8 cellular contexts compared by ENCODE assay signal in the genomic region with DNA sequence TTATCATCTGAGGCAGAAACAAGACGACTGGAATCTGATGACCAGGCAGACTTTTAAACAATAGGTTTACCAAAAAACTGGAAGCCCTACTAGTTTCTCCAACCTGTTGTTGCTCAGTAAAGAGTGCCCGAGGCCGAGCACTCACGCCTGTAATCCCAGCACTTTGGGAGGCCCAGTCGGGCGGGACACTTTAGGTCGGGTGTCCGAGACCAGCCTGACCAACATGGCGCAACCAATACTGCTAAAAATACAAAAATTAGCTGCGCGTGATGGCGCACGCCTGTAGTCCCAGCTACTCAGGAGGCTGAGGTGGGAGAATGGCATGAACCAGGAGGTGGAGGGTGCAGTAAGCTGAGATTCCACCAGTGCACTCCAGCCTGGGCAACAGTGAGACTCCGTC. TPM values are rescaled to one million over a fixed set of nuclear protein-coding genes. Genes with fewer than 3 reads are reported as not detected.
DNase-seq lines count a peak whose midpoint lies in the region; ATAC-seq, FAIRE-seq and TF ChIP-seq lines count a peak whose summit lies in the region.

No MANE protein-coding gene starts in this region.

- H3K27ac ChIP-seq in heart right ventricle, result peak overlapping the region in 7 of 10 donors; percentile 86 to 91 (median 89)
- peak overlapping the region; percentile 90 for H3K27ac ChIP-seq in K562 (ENCODE audit: extremely low read depth, low read depth, low read length)
- H3K27ac ChIP-seq in vagina, result peak overlapping the region; percentile 83

- peak overlapping the region; percentile 91 for H3K4me3 Mint-ChIP-seq in memory B cell

- no peak for ATAC-seq in heart right ventricle
- ATAC-seq in left ventricle myocardium superior, result no peak
- ATAC-seq in K562, result peak; percentile 33
- no peak for ATAC-seq in memory B cell (ENCODE audit: low read depth)
- ATAC-seq in HG03135 (IDR thresholded peaks at IDR 0.05; ENCODE audit: unreplicated experiment), result no peak

- H3K4me3 ChIP-seq in heart right ventricle (peak overlapping the region; percentile 56 to 85 (median 69)), K562 (peak overlapping the region; percentile 60), vagina (peak overlapping the region; percentile 56 to 64)

- in situ Hi-C loops in K562 (cut with MboI) (no loop called here), G401 (cut with HindIII; ENCODE audit: low sequenced_read_pairs) (no loop called here)

- TF ChIP-seq RAD21 in K562 (CRISPR knock-in tag; conservative IDR thresholded peaks at IDR 0.05 in 1 of 2, IDR thresholded peaks at IDR 0.05 in 1 of 2), result no peak

- no peak for FAIRE-seq in K562 (lab: Jason Lieb, UNC)

- no peak for TF ChIP-seq CTCF in heart right ventricle (IDR thresholded peaks at IDR 0.05)
- no peak for TF ChIP-seq CTCF in K562 (IDR thresholded peaks at IDR 0.05 in 2 of 3, conservative IDR thresholded peaks at IDR 0.05 in 1 of 3; ENCODE audit: insufficient read depth in 2 of 3, low read depth in 1 of 3, low read length in 3 of 3)
- TF ChIP-seq CTCF in vagina (IDR thresholded peaks at IDR 0.05), result no peak

- peaks cover 12% of the 10 kb centered on the region for H3K36me3 Mint-ChIP-seq in memory B cell

- no peak for TF ChIP-seq EP300 in K562 (IDR thresholded peaks at IDR 0.05; ENCODE audit: low read length)

- H3K27me3 ChIP-seq in heart right ventricle, result no peaks in the 10 kb centered on the region
- H3K27me3 ChIP-seq in K562 (ENCODE audit: control insufficient read depth in 2 of 2, insufficient read depth in 2 of 2, low read length in 2 of 2), result no peaks in the 10 kb centered on the region
- H3K27me3 ChIP-seq in vagina, result no peaks in the 10 kb centered on the region

- peak overlapping the region; percentile 90 for H3K4me2 ChIP-seq in K562 (ENCODE audit: insufficient read depth, low read length)

- no TSS peak for BruUV-seq in K562 (replicated peaks; lab: Mats Ljungman, UMichigan)

- peaks cover 28% of the 10 kb centered on the region for H3K4me1 Mint-ChIP-seq in memory B cell

- peaks cover 45% of the 10 kb centered on the region for H3K79me2 ChIP-seq in K562 (ENCODE audit: control insufficient read depth, insufficient read depth, low read length)

- H3K9ac ChIP-seq in K562 (ENCODE audit: insufficient read depth in 1 of 2, low read depth in 2 of 2, low read length in 2 of 2), result peak overlapping the region; percentile 87 to 90

- H3K9me1 ChIP-seq in K562 (ENCODE audit: control insufficient read depth, insufficient read depth, low read length), result no peaks in the 10 kb centered on the region

- intact Hi-C loops in heart right ventricle (cut with DNase I) (loop anchor here in 2 of 10 donors (5.0 kb wide), 1 partner anchor 95 kb away; a partner anchor contains a TSS), left ventricle myocardium superior (cut with micrococcal nuclease) (no loop called here), K562 (cut with micrococcal nuclease) (no loop called here), vagina (cut with DNase I) (no loop called here)

- no peak for DNase-seq in heart right ventricle
- no peak for DNase-seq in left ventricle myocardium superior
- DNase-seq in K562 (ENCODE audit: extremely low read depth in 1 of 4, low spot score in 3 of 4), result peak in 1 of 4 experiments; percentile 10
- peak in 1 of 2 donors; percentile 15 for DNase-seq in memory B cell (ENCODE audit: low spot score in 2 of 2)
- no peak for DNase-seq in vagina (ENCODE audit: extremely low spot score in 2 of 2)
- DNase-seq in G401 (ENCODE audit: low spot score), result no peak
- DNase-seq in NCI-H446 (lab: John Stamatoyannopoulos, UW), result no peak

- H3K27me3 Mint-ChIP-seq in memory B cell, result no peaks in the 10 kb centered on the region

- H3K27ac Mint-ChIP-seq in memory B cell, result peak overlapping the region; percentile 99

- no peak for TF ChIP-seq POLR2A in K562 (conservative IDR thresholded peaks at IDR 0.05)
- TF ChIP-seq POLR2A in vagina (IDR thresholded peaks at IDR 0.05), result no peak

- 39 to 56% methylated on average over 14 of the region's 14 CpGs for WGBS in heart right ventricle, 2 donors
- WGBS in K562 (ENCODE audit: insufficient coverage, low coverage, missing lambda C conversion rate), result 3% methylated on average over 13 of the region's 14 CpGs

- POLR2A ChIA-PET in K562 (lab: Yijun Ruan, JAX), result interaction anchor here (1.0 to 1.8 kb wide), 2 partner anchors 12 to 14 kb away, joined by 4 to 6 read pairs; no protein-coding TSS in a partner anchor

- H3K4me1 ChIP-seq in heart right ventricle (peaks cover 8 to 40% (median 27%) of the 10 kb centered on the region in 9 donors), K562 (replicated peaks in 1 of 2; ENCODE audit: control insufficient read depth in 2 of 2, insufficient read depth in 2 of 2, low read length in 2 of 2) (peaks cover 0 to 4% of the 10 kb centered on the region in 2 experiments; a peak in 2 of 5 replicates), vagina (peaks cover 27% of the 10 kb centered on the region)

- peak overlapping the region; percentile 92 for H2AFZ ChIP-seq in K562 (ENCODE audit: low read depth, low read length)

- no peaks in the 10 kb centered on the region for H3K9me3 Mint-ChIP-seq in memory B cell

- no peaks in the 10 kb centered on the region for H4K20me1 ChIP-seq in K562 (replicated peaks; ENCODE audit: control insufficient read depth, insufficient read depth, low read length)

- CTCF ChIA-PET in K562 (lab: Yijun Ruan, JAX; ENCODE audit: low intra/inter-chr PET ratio), result no interaction called here

- H3K36me3 ChIP-seq in heart right ventricle (peaks cover 0 to 28% (median 0%) of the 10 kb centered on the region in 9 donors), K562 (ENCODE audit: control insufficient read depth, insufficient read depth, low read length) (peaks cover 19% of the 10 kb centered on the region; the same call in 2 of the 3 replicates), vagina (no peaks in the 10 kb centered on the region)

- H3K9me3 ChIP-seq in heart right ventricle (no peaks in the 10 kb centered on the region), K562 (replicated peaks; ENCODE audit: control insufficient read depth, insufficient read depth, low read depth, low read length) (no peaks in the 10 kb centered on the region), vagina (no peaks in the 10 kb centered on the region)

RNA-seq across cellular contexts. Expression of a gene that starts 1.1 kb away (rescaled TPM):
- total RNA-seq in heart right ventricle (1 to 10 TPM; 2.1 to 3.9 (median 2.9) TPM), left ventricle myocardium superior (2.9 TPM), K562 (2014; rRNA removed) (2.3 and 2.8 TPM in 2 replicates), K562 (2014; rRNA removed; fragmentation: Illumina TruSeq; extraction: Trizol) (4.4 and 4.6 TPM in 2 replicates), K562 (2015; rRNA removed; fragmentation: Illumina TruSeq; extraction: Trizol) (4.1 and 4.2 TPM in 2 replicates), K562 (2021) (3.0 and 3.1 TPM in 2 replicates), vagina (1.5 TPM)
- polyA plus RNA-seq in heart right ventricle (1 to 10 TPM; 1.8 TPM), K562 (2011; rRNA removed) (9.0 and 10.1 TPM in 2 replicates), K562 (2014; fragmentation: Illumina TruSeq; extraction: Trizol) (2.9 and 3.5 TPM in 2 replicates), K562 (2014; fragmentation: Nextera tagmentation; extraction: Ambion mirVana) (1 to 10 TPM; 3.9 to 4.4 TPM), K562 (2014; rRNA removed) (4.8 and 5.0 TPM in 2 replicates)
- 6.0 and 16.2 TPM in 2 replicates for total RNA-seq in K562 (2011; cell fraction: chromatin; rRNA removed; ENCODE audit: low replicate concordance)
- total RNA-seq in K562 (2011; cell fraction: nucleolus; rRNA removed), result 7.0 and 9.1 TPM in 2 replicates
- 10.6 and 10.9 TPM in 2 replicates for total RNA-seq in K562 (2011; cell fraction: nucleoplasm; rRNA removed)
- polyA plus RNA-seq in K562 (2011; cell fraction: cytosol; rRNA removed), result 2.2 and 4.9 TPM in 2 replicates
- 4.5 and 6.7 TPM in 2 replicates for polyA plus RNA-seq in K562 (2011; cell fraction: nucleus; rRNA removed)
- 2.8 and 4.5 TPM in 2 replicates for polyA plus RNA-seq in K562 (2012)
- 7.1 and 8.6 TPM in 2 replicates for polyA minus RNA-seq in K562 (2011; rRNA and poly(A)+ RNA removed)
- polyA minus RNA-seq in K562 (2011; cell fraction: cytosol; rRNA and poly(A)+ RNA removed), result 1.4 and 1.6 TPM in 2 replicates
- 5.1 and 13.6 TPM in 2 replicates for polyA minus RNA-seq in K562 (2011; cell fraction: nucleus; rRNA and poly(A)+ RNA removed)
- 1.5 and 3.5 TPM in 2 replicates for total RNA-seq in G401 (2014; rRNA removed; shearing (Covaris generic))

RNA-seq across cellular contexts. Expression of a gene that starts 33.0 kb away (rescaled TPM):
- 100 to 1,000 TPM; 111 to 162 (median 131) TPM for total RNA-seq in heart right ventricle
- 100 to 1,000 TPM; 176 to 219 TPM for polyA plus RNA-seq in heart right ventricle
- total RNA-seq in left ventricle myocardium superior, result 147 TPM
- total RNA-seq in K562 (2011; cell fraction: chromatin; rRNA removed; ENCODE audit: low replicate concordance), result 10.4 and 24.6 TPM in 2 replicates
- 8.3 and 12.4 TPM in 2 replicates for total RNA-seq in K562 (2011; cell fraction: nucleolus; rRNA removed)
- 16.4 and 29.3 TPM in 2 replicates for total RNA-seq in K562 (2011; cell fraction: nucleoplasm; rRNA removed)
- 37.5 and 62.6 TPM in 2 replicates for total RNA-seq in K562 (2014; rRNA removed)
- 103 TPM in 2 replicates for total RNA-seq in K562 (2014; rRNA removed; fragmentation: Illumina TruSeq; extraction: Trizol)
- total RNA-seq in K562 (2015; rRNA removed; fragmentation: Illumina TruSeq; extraction: Trizol), result 76.5 and 77.6 TPM in 2 replicates
- 64.9 and 77.7 TPM in 2 replicates for total RNA-seq in K562 (2021)
- 171 and 191 TPM in 2 replicates for polyA plus RNA-seq in K562 (2011; rRNA removed)
- 32.1 and 58.5 TPM in 2 replicates for polyA plus RNA-seq in K562 (2011; cell fraction: cytosol; rRNA removed)
- 49.2 and 82.2 TPM in 2 replicates for polyA plus RNA-seq in K562 (2011; cell fraction: nucleus; rRNA removed)
- polyA plus RNA-seq in K562 (2012), result 43.2 and 84.0 TPM in 2 replicates
- polyA plus RNA-seq in K562 (2014; fragmentation: Illumina TruSeq; extraction: Trizol), result 101 TPM in 2 replicates
- polyA plus RNA-seq in K562 (2014; fragmentation: Nextera tagmentation; extraction: Ambion mirVana), result 100 to 1,000 TPM; 208 to 211 TPM
- 89.4 and 106 TPM in 2 replicates for polyA plus RNA-seq in K562 (2014; rRNA removed)
- 85.8 and 91.9 TPM in 2 replicates for polyA minus RNA-seq in K562 (2011; rRNA and poly(A)+ RNA removed)
- 17.7 and 22.1 TPM in 2 replicates for polyA minus RNA-seq in K562 (2011; cell fraction: cytosol; rRNA and poly(A)+ RNA removed)
- polyA minus RNA-seq in K562 (2011; cell fraction: nucleus; rRNA and poly(A)+ RNA removed), result 9.4 and 16.8 TPM in 2 replicates
- 29.7 TPM for total RNA-seq in vagina
- total RNA-seq in G401 (2014; rRNA removed; shearing (Covaris generic)), result 35.6 and 58.4 TPM in 2 replicates

RNA-seq across cellular contexts. Expression of a gene that starts 33.9 kb away (rescaled TPM):
- total RNA-seq in heart right ventricle (10 to 100 TPM; 23.8 to 42.3 (median 28.5) TPM), left ventricle myocardium superior (28.6 TPM), K562 (2014; rRNA removed) (69.2 and 103 TPM in 2 replicates), K562 (2014; rRNA removed; fragmentation: Illumina TruSeq; extraction: Trizol) (106 and 124 TPM in 2 replicates), K562 (2015; rRNA removed; fragmentation: Illumina TruSeq; extraction: Trizol) (122 and 143 TPM in 2 replicates), K562 (2021) (46.6 and 81.3 TPM in 2 replicates), vagina (14.2 TPM)
- polyA plus RNA-seq in heart right ventricle (10 to 100 TPM; 47.7 to 58.4 TPM), K562 (2011; rRNA removed) (27.8 and 45.5 TPM in 2 replicates), K562 (2014; fragmentation: Illumina TruSeq; extraction: Trizol) (162 and 185 TPM in 2 replicates), K562 (2014; fragmentation: Nextera tagmentation; extraction: Ambion mirVana) (100 to 1,000 TPM; 102 to 125 TPM), K562 (2014; rRNA removed) (130 and 134 TPM in 2 replicates)
- total RNA-seq in K562 (2011; cell fraction: chromatin; rRNA removed; ENCODE audit: low replicate concordance), result 6.5 and 22.5 TPM in 2 replicates
- 5.7 and 6.6 TPM in 2 replicates for total RNA-seq in K562 (2011; cell fraction: nucleolus; rRNA removed)
- total RNA-seq in K562 (2011; cell fraction: nucleoplasm; rRNA removed), result 10.3 and 18.9 TPM in 2 replicates
- 8.6 and 14.8 TPM in 2 replicates for polyA plus RNA-seq in K562 (2011; cell fraction: cytosol; rRNA removed)
- 8.6 and 14.6 TPM in 2 replicates for polyA plus RNA-seq in K562 (2011; cell fraction: nucleus; rRNA removed)
- 34.6 and 87.0 TPM in 2 replicates for polyA plus RNA-seq in K562 (2012)
- polyA minus RNA-seq in K562 (2011; rRNA and poly(A)+ RNA removed), result 27.8 and 28.4 TPM in 2 replicates
- polyA minus RNA-seq in K562 (2011; cell fraction: cytosol; rRNA and poly(A)+ RNA removed), result 7.2 and 9.4 TPM in 2 replicates
- polyA minus RNA-seq in K562 (2011; cell fraction: nucleus; rRNA and poly(A)+ RNA removed), result 4.6 and 9.2 TPM in 2 replicates
- total RNA-seq in G401 (2014; rRNA removed; shearing (Covaris generic)), result 72.6 and 93.7 TPM in 2 replicates
